In genomic region chr2:113114996-113115395, GRCh38 we compare ENCODE assay signal across 1 cellular context.
TF ChIP-seq lines count a peak whose summit lies in the region.

No MANE protein-coding gene starts in this region.

TF ChIP-seq in HepG2, 621 proteins besides CTCF, POLR2A, EP300 and RAD21:
- TF ChIP-seq IRF9 (CRISPR knock-in tag; IDR thresholded peaks at IDR 0.05; ENCODE audit: borderline replicate concordance), result 0 out of 2 replicates have a peak, but pooled peaks have one; percentile 32
- no peak for TF ChIP-seq DR1 (CRISPR knock-in tag; IDR thresholded peaks at IDR 0.05)
